Comparison of ENCODE assay signal across 21 cellular contexts in the genomic region with DNA sequence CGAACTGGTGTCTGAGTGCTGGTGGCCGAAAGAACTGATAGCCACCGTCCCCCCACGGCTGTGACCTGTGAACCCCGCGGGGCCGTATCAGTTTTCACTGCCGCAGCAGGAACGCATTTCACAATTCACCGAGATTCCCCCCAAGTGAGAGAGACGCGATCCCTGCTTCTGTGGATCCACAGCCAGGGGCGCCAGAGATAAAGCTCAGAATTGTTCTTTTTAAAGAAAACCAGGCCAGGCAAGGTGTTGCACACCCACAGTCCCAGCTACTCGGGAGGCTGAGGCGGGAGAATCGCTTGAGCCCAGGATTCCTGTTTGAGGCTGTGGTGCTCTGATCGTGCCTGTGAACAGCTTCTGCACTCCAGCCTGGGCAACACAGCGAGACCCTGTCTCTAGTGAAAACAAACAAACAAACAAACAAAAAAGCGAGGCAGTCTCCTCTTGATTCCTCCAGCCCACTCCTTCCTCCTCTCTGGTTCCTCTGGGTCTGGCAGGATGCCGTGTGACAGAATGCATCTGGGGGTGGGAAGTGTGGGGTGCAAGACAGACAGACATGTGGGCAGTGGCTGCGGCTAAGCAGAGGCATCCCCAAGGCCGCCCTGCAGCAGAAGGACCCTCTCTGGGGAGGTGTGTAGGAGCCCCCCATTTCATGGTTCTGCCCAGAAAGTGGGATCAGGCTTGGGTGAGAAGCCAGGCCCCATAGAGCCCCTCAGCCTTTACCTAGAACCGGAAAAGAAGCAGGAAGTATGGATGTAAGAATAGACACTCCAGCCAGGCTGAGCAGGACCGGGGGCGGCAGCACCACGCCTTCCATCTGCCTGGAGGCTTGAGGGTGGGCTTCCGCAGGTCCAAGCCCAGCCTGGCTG. TPM values are rescaled to one million over a fixed set of nuclear protein-coding genes. Genes with fewer than 3 reads are reported as not detected.
DNase-seq lines count a peak whose midpoint lies in the region; TF ChIP-seq lines count a peak whose summit lies in the region.
"Had no signal": no experiment of that assay in that cellular context is flagged by ENCODE, and none has a peak within 500 bp of the region (broad histone marks: within the 10 kb centered on the region; RNA-seq: fewer than 3 reads in every experiment).

No MANE protein-coding gene starts in this region.

- no peaks in the 10 kb centered on the region for H3K9me3 ChIP-seq in liver (ENCODE audit: control insufficient read depth in 4 of 4, low read length in 3 of 4)
- H3K9me3 ChIP-seq: stomach had no signal

- intact Hi-C loops in MCF 10A (cut with micrococcal nuclease): no loop called here

- 59% methylated on average over 27 of the region's 27 CpGs for WGBS in liver

- peaks cover 32 to 54% (median 48%) of the 10 kb centered on the region in 4 donors for H3K4me1 ChIP-seq in liver (ENCODE audit: control insufficient read depth in 4 of 4, insufficient read depth in 4 of 4, low read length in 3 of 4)

- POLR2A ChIA-PET in MCF 10A (lab: Yijun Ruan, JAX): interaction anchor here (1.3 kb wide), 1 partner anchor 9 kb away, joined by 4 read pairs; no protein-coding TSS in a partner anchor

- DNase-seq in HuH-7.5 (ENCODE audit: low spot score): peak; percentile 52
- DNase-seq in cardiac fibroblast (ENCODE audit: low read depth in 2 of 2): peak; percentile 13 to 37
- peak; percentile 45 for DNase-seq in superior temporal gyrus (ENCODE audit: extremely low spot score)
- no peak for DNase-seq in NCI-H1048 (lab: John Stamatoyannopoulos, UW)
- DNase-seq in MCF 10A (ENCODE audit: unreplicated experiment): no peak
- no peak for DNase-seq in NCI-H510A treated with DMSO at 0.1 percent for 48 hours (lab: John Stamatoyannopoulos, UW)
- no peak for DNase-seq in activated T-cell treated with anti-CD3 and anti-CD28 coated beads, Interleukin-2, amount 50 U/mL, for 24 hours
- DNase-seq: activated gamma-delta T cell treated with Interleukin-2 at 50 U/mL for 16 hours; CD8-positive, alpha-beta T cell; effector CD8-positive, alpha-beta T cell; HCEC 1CT; Karpas-422; NCI-H187; NCI-H526 treated with DMSO at 0.1 percent for 48 hours; stimulated activated CD4-positive, alpha-beta T cell treated with anti-CD3 and anti-CD28 coated beads, Interleukin-12 subunit alpha, Interleukin-12 subunit beta, amount 100 ng/mL, for 4 hours; stomach; SW 1271; WERI-Rb-1 had no signal

- CTCF ChIA-PET in MCF 10A (lab: Yijun Ruan, JAX): interaction anchor here (0.8 to 1.0 kb wide), 2 partner anchors 14 to 18 kb away, joined by 3 to 7 read pairs; no protein-coding TSS in a partner anchor

- no peaks in the 10 kb centered on the region for H3K27me3 ChIP-seq in liver (ENCODE audit: control insufficient read depth in 4 of 4, insufficient read depth in 4 of 4, low read length in 3 of 4)
- H3K27me3 ChIP-seq: stomach had no signal

- peak; percentile 55 to 65 for TF ChIP-seq RAD21 in liver (IDR thresholded peaks at IDR 0.05)

- no peak overlapping the region for H3K27ac ChIP-seq in liver (ENCODE audit: low read depth in 1 of 2, low read length in 2 of 2)
- H3K27ac ChIP-seq: WERI-Rb-1 had no signal

- H3K27me3 Mint-ChIP-seq in MCF 10A (ENCODE audit: insufficient read depth, unreplicated experiment): no peaks in the 10 kb centered on the region
- H3K27me3 Mint-ChIP-seq in activated T-cell treated with anti-CD3 and anti-CD28 coated beads, Interleukin-2, amount 50 U/mL, for 24 hours: no peaks in the 10 kb centered on the region

- no TSS peak for BruUV-seq in MCF 10A (replicated peaks; lab: Mats Ljungman, UMichigan)

- no peak overlapping the region for H3K9ac ChIP-seq in liver (ENCODE audit: low read depth in 1 of 2, low read length in 2 of 2)

- H3K36me3 Mint-ChIP-seq in MCF 10A (ENCODE audit: insufficient read depth, unreplicated experiment): no peaks in the 10 kb centered on the region
- no peaks in the 10 kb centered on the region for H3K36me3 Mint-ChIP-seq in activated T-cell treated with anti-CD3 and anti-CD28 coated beads, Interleukin-2, amount 50 U/mL, for 24 hours (ENCODE audit: low read depth)
- H3K36me3 Mint-ChIP-seq: CD8-positive, alpha-beta T cell had no signal

- H3K4me3 Mint-ChIP-seq in MCF 10A (ENCODE audit: unreplicated experiment): no peak overlapping the region
- H3K4me3 Mint-ChIP-seq in activated T-cell treated with anti-CD3 and anti-CD28 coated beads, Interleukin-2, amount 50 U/mL, for 24 hours: no peak overlapping the region
- H3K4me3 Mint-ChIP-seq: CD8-positive, alpha-beta T cell had no signal

- H3K9me3 Mint-ChIP-seq in MCF 10A (ENCODE audit: unreplicated experiment): no peaks in the 10 kb centered on the region
- H3K9me3 Mint-ChIP-seq in activated T-cell treated with anti-CD3 and anti-CD28 coated beads, Interleukin-2, amount 50 U/mL, for 24 hours: no peaks in the 10 kb centered on the region
- H3K9me3 Mint-ChIP-seq: CD8-positive, alpha-beta T cell had no signal

- H3K4me1 Mint-ChIP-seq in MCF 10A (ENCODE audit: insufficient read depth, unreplicated experiment): peaks cover 13% of the 10 kb centered on the region
- no peaks in the 10 kb centered on the region for H3K4me1 Mint-ChIP-seq in activated T-cell treated with anti-CD3 and anti-CD28 coated beads, Interleukin-2, amount 50 U/mL, for 24 hours (ENCODE audit: low read depth)

- TF ChIP-seq CTCF in cardiac fibroblast (IDR thresholded peaks at IDR 0.05; ENCODE audit: low read depth, low read length) (peak; percentile 46), liver (IDR thresholded peaks at IDR 0.05; ENCODE audit: low read depth, low read length, missing input control) (peak; percentile 37), MCF 10A (IDR thresholded peaks at IDR 0.05; ENCODE audit: unreplicated experiment) (no peak)

- no peak overlapping the region for H3K27ac Mint-ChIP-seq in MCF 10A (ENCODE audit: low read depth, unreplicated experiment)
- H3K27ac Mint-ChIP-seq in activated T-cell treated with anti-CD3 and anti-CD28 coated beads, Interleukin-2, amount 50 U/mL, for 24 hours: no peak overlapping the region
- H3K27ac Mint-ChIP-seq: CD8-positive, alpha-beta T cell had no signal

- no peaks in the 10 kb centered on the region for H3K36me3 ChIP-seq in liver (ENCODE audit: control insufficient read depth in 4 of 4, insufficient read depth in 3 of 4, low read depth in 1 of 4, low read length in 3 of 4)
- H3K36me3 ChIP-seq: stomach, WERI-Rb-1 had no signal

- H3K4me3 ChIP-seq in cardiac fibroblast (replicated peaks in 1 of 2; ENCODE audit: low read depth in 2 of 2, low read length in 2 of 2) (no peak overlapping the region), liver (ENCODE audit: low read depth in 1 of 3, low read length in 3 of 3) (no peak overlapping the region)
- H3K4me3 ChIP-seq: stomach had no signal

TF ChIP-seq in liver, 16 proteins besides CTCF, POLR2A, EP300 and RAD21:
- TF ChIP-seq FOXA2 (IDR thresholded peaks at IDR 0.05) (no peak), HNF4A (conservative IDR thresholded peaks at IDR 0.05) (peak in 1 of 2 donors; percentile 18), NR2F2 (IDR thresholded peaks at IDR 0.05) (peak; percentile 24), RXRA (IDR thresholded peaks at IDR 0.05) (peak; percentile 35 to 45), SP1 (IDR thresholded peaks at IDR 0.05) (peak; percentile 38)

RNA-seq across cellular contexts. Expression of gene PPP1R13B, which starts 39.2 kb away (rescaled TPM):
- total RNA-seq in liver (10 to 100 TPM in 1 of 2 donors, 1 to 10 TPM in 1; 3.2 to 15.1 TPM), MCF 10A (2022) (16.2 and 17.5 TPM in 2 replicates)
- polyA plus RNA-seq in liver: 1 to 10 TPM; 4.1 to 6.1 TPM

RNA-seq across cellular contexts. Expression of gene TDRD9, which starts 41.7 kb away (rescaled TPM):
- 1 to 10 TPM in 1 of 2 donors, under 1 TPM in 1; 0.56 to 1.0 TPM for total RNA-seq in liver
- polyA plus RNA-seq in liver: under 1 TPM; 0.12 to 0.36 TPM
- total RNA-seq in MCF 10A (2022): 0.40 and 0.91 TPM in 2 replicates

RNA-seq across cellular contexts. Expression of gene RD3L, which starts 55.8 kb away (rescaled TPM):
- total RNA-seq in liver (under 1 TPM; 0.09 to 0.17 TPM), MCF 10A (2022) (not detected in 2 replicates)
- under 1 TPM; 0.21 to 0.64 TPM for polyA plus RNA-seq in liver
- total RNA-seq: activated CD8-positive, alpha-beta memory T cell treated with anti-CD3 and anti-CD28 coated beads for 36 hours; CD8-positive, alpha-beta T cell; frontal cortex; stomach had no signal
- polyA plus RNA-seq: stomach had no signal

Comparison
In these comparisons a context has a peak if more than half of its experiments do, and no peak if none do; other contexts are left out.
1. DNase-seq: peak in HuH-7.5 (single experiment), cardiac fibroblast (2 of 2) and superior temporal gyrus (single experiment); none in NCI-H1048 (single experiment), MCF 10A (single experiment), NCI-H510A treated with DMSO at 0.1 percent for 48 hours (single experiment) and activated T-cell treated with anti-CD3 and anti-CD28 coated beads, Interleukin-2, amount 50 U/mL, for 24 hours (single experiment).